Comparison of ENCODE assay signal across 22 cellular contexts in the genomic region with DNA sequence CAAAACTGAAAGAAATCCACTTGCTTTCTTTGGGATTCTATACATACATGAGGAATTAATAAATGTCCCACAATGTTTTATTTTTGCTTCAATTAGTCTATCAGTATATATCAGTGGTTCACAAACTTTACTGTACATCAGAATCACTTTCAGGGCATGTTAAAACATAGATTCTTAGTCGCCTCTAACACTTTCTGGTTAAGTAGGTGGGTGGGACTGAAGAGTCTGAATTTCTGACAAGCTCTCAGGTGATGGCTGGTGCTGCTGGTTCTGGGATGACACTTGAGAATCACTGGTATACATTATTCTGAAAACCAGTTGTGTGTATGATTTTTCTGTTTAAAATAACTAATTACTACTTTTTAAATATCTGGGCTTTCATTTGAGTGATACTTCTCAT.
DNase-seq lines count a peak whose midpoint lies in the region; ATAC-seq and TF ChIP-seq lines count a peak whose summit lies in the region.
"Had no signal": no experiment of that assay in that cellular context is flagged by ENCODE, and none has a peak within 500 bp of the region (broad histone marks: within the 10 kb centered on the region; RNA-seq: fewer than 3 reads in every experiment).

No MANE protein-coding gene starts in this region.

- no peak for DNase-seq in amniotic stem cell (lab: John Stamatoyannopoulos, UW)
- no peak for DNase-seq in BE2C
- DNase-seq in activated CD4-positive, alpha-beta memory T cell treated with anti-CD3 and anti-CD28 coated beads, Interleukin-2, amount 10 ng/mL, durations not matched to agents 7 days and 5 days = no peak
- DNase-seq in activated T-cell treated with anti-CD3 and anti-CD28 coated beads for 4 hours = no peak
- DNase-seq: CD4-positive, CD25-positive, alpha-beta regulatory T cell; EL; GF-D8; GOT3; HCEC 1CT; KBM-7; NCI-H1105 treated with DMSO at 0.1 percent for 48 hours; NCI-H2081 treated with DMSO at 0.1 percent for 48 hours; NCI-H2171 treated with DMSO at 0.1 percent for 48 hours; NCI-H446; NCI-H526; T1000 had no signal

- H3K36me3 Mint-ChIP-seq in activated CD4-positive, alpha-beta memory T cell treated with anti-CD3 and anti-CD28 coated beads, Interleukin-2, amount 10 ng/mL, durations not matched to agents 7 days and 5 days (ENCODE audit: low read depth) = peaks cover 3% of the 10 kb centered on the region

- no peak overlapping the region for H3K4me3 Mint-ChIP-seq in activated CD4-positive, alpha-beta memory T cell treated with anti-CD3 and anti-CD28 coated beads, Interleukin-2, amount 10 ng/mL, durations not matched to agents 7 days and 5 days
- H3K4me3 Mint-ChIP-seq: CD4-positive, CD25-positive, alpha-beta regulatory T cell; T-helper 1 cell treated with Interleukin-12 subunit alpha and Interleukin-12 subunit beta and Interleukin-4 antibody, amounts not matched to agents 30 μg/mL and 1 μg/mL, for 36 hours had no signal

- CTCF ChIA-PET in activated CD4-positive, alpha-beta memory T cell treated with anti-CD3 and anti-CD28 coated beads, Interleukin-2, amount 10 ng/mL, durations not matched to agents 7 days and 5 days (lab: Charles Lee) = no interaction called here

- peak; percentile 45 for ATAC-seq in GM18868 (IDR thresholded peaks at IDR 0.05; ENCODE audit: unreplicated experiment)
- ATAC-seq in HG02852 (IDR thresholded peaks at IDR 0.05; ENCODE audit: unreplicated experiment) = peak; percentile 64
- ATAC-seq in HG03521 (IDR thresholded peaks at IDR 0.05; ENCODE audit: unreplicated experiment) = peak; percentile 59
- ATAC-seq: Right ventricle myocardium inferior had no signal

- no peak overlapping the region for H3K4me3 ChIP-seq in BE2C (ENCODE audit: low read depth, low read length)
- H3K4me3 ChIP-seq: SJSA1 had no signal

- TF ChIP-seq CTCF in BE2C (IDR thresholded peaks at IDR 0.05; ENCODE audit: low read depth, low read length) = no peak

- H3K27me3 ChIP-seq in BE2C = no peaks in the 10 kb centered on the region
- H3K27me3 ChIP-seq: SJSA1 had no signal

- no peaks in the 10 kb centered on the region for H3K9me3 Mint-ChIP-seq in activated CD4-positive, alpha-beta memory T cell treated with anti-CD3 and anti-CD28 coated beads, Interleukin-2, amount 10 ng/mL, durations not matched to agents 7 days and 5 days
- H3K9me3 Mint-ChIP-seq: T-helper 1 cell treated with Interleukin-12 subunit alpha and Interleukin-12 subunit beta and Interleukin-4 antibody, amounts not matched to agents 30 μg/mL and 1 μg/mL, for 36 hours had no signal

- no peaks in the 10 kb centered on the region for H3K36me3 ChIP-seq in BE2C
- H3K36me3 ChIP-seq: SJSA1 had no signal

- peaks cover 6% of the 10 kb centered on the region for H3K4me1 Mint-ChIP-seq in activated CD4-positive, alpha-beta memory T cell treated with anti-CD3 and anti-CD28 coated beads, Interleukin-2, amount 10 ng/mL, durations not matched to agents 7 days and 5 days

- H3K4me1 ChIP-seq in BE2C = no peaks in the 10 kb centered on the region
- H3K4me1 ChIP-seq: SJSA1 had no signal

- POLR2A ChIA-PET in activated CD4-positive, alpha-beta memory T cell treated with anti-CD3 and anti-CD28 coated beads, Interleukin-2, amount 10 ng/mL, durations not matched to agents 7 days and 5 days (lab: Charles Lee) = no interaction called here

- H3K27me3 Mint-ChIP-seq in activated CD4-positive, alpha-beta memory T cell treated with anti-CD3 and anti-CD28 coated beads, Interleukin-2, amount 10 ng/mL, durations not matched to agents 7 days and 5 days = no peaks in the 10 kb centered on the region
- H3K27me3 Mint-ChIP-seq: CD4-positive, CD25-positive, alpha-beta regulatory T cell had no signal

- H3K27ac Mint-ChIP-seq in activated CD4-positive, alpha-beta memory T cell treated with anti-CD3 and anti-CD28 coated beads, Interleukin-2, amount 10 ng/mL, durations not matched to agents 7 days and 5 days = no peak overlapping the region
- H3K27ac Mint-ChIP-seq: CD4-positive, CD25-positive, alpha-beta regulatory T cell; T-helper 1 cell treated with Interleukin-12 subunit alpha and Interleukin-12 subunit beta and Interleukin-4 antibody, amounts not matched to agents 30 μg/mL and 1 μg/mL, for 36 hours had no signal

- H3K9me3 ChIP-seq in BE2C = no peaks in the 10 kb centered on the region
- H3K9me3 ChIP-seq: SJSA1 had no signal
